In the genomic region with DNA sequence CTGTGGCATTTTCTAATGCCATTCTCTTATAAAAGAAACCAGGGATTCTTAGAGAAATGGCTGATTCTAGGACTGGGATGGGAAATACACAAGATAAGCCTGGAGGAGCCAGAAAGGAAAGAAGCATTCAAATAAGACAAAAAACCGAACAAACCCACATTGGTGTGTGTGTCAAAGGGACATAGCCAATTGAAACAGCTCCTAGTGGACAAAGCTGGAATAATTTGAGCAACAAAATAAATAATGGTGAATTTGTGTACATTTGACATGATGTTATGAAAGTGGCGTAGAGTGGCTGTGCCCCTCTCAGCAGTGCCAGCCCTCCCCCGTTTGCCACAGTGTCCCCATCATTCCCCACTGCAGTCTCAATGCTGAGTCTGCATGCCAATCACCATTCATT, we compare ENCODE assay signal across 1 cellular context.
TF ChIP-seq lines count a peak whose summit lies in the region.

No MANE protein-coding gene starts in this region.

TF ChIP-seq in GM23338, 12 proteins besides CTCF, POLR2A, EP300 and RAD21 (continued from another document):
- TF ChIP-seq, protein P1, sequence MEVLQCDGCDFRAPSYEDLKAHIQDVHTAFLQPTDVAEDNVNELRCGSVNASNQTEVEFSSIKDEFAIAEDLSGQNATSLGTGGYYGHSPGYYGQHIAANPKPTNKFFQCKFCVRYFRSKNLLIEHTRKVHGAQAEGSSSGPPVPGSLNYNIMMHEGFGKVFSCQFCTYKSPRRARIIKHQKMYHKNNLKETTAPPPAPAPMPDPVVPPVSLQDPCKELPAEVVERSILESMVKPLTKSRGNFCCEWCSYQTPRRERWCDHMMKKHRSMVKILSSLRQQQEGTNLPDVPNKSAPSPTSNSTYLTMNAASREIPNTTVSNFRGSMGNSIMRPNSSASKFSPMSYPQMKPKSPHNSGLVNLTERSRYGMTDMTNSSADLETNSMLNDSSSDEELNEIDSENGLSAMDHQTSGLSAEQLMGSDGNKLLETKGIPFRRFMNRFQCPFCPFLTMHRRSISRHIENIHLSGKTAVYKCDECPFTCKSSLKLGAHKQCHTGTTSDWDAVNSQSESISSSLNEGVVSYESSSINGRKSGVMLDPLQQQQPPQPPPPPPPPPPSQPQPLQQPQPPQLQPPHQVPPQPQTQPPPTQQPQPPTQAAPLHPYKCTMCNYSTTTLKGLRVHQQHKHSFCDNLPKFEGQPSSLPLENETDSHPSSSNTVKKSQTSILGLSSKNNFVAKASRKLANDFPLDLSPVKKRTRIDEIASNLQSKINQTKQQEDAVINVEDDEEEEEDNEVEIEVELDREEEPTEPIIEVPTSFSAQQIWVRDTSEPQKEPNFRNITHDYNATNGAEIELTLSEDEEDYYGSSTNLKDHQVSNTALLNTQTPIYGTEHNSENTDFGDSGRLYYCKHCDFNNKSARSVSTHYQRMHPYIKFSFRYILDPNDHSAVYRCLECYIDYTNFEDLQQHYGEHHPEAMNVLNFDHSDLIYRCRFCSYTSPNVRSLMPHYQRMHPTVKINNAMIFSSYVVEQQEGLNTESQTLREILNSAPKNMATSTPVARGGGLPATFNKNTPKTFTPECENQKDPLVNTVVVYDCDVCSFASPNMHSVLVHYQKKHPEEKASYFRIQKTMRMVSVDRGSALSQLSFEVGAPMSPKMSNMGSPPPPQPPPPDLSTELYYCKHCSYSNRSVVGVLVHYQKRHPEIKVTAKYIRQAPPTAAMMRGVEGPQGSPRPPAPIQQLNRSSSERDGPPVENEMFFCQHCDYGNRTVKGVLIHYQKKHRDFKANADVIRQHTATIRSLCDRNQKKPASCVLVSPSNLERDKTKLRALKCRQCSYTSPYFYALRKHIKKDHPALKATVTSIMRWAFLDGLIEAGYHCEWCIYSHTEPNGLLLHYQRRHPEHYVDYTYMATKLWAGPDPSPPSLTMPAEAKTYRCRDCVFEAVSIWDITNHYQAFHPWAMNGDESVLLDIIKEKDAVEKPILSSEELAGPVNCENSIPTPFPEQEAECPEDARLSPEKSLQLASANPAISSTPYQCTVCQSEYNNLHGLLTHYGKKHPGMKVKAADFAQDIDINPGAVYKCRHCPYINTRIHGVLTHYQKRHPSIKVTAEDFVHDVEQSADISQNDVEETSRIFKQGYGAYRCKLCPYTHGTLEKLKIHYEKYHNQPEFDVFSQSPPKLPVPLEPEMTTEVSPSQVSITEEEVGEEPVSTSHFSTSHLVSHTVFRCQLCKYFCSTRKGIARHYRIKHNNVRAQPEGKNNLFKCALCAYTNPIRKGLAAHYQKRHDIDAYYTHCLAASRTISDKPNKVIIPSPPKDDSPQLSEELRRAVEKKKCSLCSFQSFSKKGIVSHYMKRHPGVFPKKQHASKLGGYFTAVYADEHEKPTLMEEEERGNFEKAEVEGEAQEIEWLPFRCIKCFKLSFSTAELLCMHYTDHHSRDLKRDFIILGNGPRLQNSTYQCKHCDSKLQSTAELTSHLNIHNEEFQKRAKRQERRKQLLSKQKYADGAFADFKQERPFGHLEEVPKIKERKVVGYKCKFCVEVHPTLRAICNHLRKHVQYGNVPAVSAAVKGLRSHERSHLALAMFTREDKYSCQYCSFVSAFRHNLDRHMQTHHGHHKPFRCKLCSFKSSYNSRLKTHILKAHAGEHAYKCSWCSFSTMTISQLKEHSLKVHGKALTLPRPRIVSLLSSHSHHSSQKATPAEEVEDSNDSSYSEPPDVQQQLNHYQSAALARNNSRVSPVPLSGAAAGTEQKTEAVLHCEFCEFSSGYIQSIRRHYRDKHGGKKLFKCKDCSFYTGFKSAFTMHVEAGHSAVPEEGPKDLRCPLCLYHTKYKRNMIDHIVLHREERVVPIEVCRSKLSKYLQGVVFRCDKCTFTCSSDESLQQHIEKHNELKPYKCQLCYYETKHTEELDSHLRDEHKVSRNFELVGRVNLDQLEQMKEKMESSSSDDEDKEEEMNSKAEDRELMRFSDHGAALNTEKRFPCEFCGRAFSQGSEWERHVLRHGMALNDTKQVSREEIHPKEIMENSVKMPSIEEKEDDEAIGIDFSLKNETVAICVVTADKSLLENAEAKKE (CRISPR knock-in tag; IDR thresholded peaks at IDR 0.05), result no peak
- TF ChIP-seq, protein P2, sequence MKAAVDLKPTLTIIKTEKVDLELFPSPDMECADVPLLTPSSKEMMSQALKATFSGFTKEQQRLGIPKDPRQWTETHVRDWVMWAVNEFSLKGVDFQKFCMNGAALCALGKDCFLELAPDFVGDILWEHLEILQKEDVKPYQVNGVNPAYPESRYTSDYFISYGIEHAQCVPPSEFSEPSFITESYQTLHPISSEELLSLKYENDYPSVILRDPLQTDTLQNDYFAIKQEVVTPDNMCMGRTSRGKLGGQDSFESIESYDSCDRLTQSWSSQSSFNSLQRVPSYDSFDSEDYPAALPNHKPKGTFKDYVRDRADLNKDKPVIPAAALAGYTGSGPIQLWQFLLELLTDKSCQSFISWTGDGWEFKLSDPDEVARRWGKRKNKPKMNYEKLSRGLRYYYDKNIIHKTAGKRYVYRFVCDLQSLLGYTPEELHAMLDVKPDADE (IDR thresholded peaks at IDR 0.05), result no peak
- TF ChIP-seq STAT1 (IDR thresholded peaks at IDR 0.05; ENCODE audit: unreplicated experiment) (no peak), NANOG (IDR thresholded peaks at IDR 0.05; ENCODE audit: borderline replicate concordance) (no peak), EZH2phosphoT487 (IDR thresholded peaks at IDR 0.05; ENCODE audit: unreplicated experiment) (no peak), ZNF114 (CRISPR knock-in tag; IDR thresholded peaks at IDR 0.05) (no peak), JUNB (IDR thresholded peaks at IDR 0.05; ENCODE audit: unreplicated experiment) (no peak), CREB1 (CRISPR knock-in tag; IDR thresholded peaks at IDR 0.05; ENCODE audit: low read depth) (no peak), ZNF331 (CRISPR knock-in tag; IDR thresholded peaks at IDR 0.05; ENCODE audit: low read depth) (no peak)
- TF ChIP-seq, protein P3, sequence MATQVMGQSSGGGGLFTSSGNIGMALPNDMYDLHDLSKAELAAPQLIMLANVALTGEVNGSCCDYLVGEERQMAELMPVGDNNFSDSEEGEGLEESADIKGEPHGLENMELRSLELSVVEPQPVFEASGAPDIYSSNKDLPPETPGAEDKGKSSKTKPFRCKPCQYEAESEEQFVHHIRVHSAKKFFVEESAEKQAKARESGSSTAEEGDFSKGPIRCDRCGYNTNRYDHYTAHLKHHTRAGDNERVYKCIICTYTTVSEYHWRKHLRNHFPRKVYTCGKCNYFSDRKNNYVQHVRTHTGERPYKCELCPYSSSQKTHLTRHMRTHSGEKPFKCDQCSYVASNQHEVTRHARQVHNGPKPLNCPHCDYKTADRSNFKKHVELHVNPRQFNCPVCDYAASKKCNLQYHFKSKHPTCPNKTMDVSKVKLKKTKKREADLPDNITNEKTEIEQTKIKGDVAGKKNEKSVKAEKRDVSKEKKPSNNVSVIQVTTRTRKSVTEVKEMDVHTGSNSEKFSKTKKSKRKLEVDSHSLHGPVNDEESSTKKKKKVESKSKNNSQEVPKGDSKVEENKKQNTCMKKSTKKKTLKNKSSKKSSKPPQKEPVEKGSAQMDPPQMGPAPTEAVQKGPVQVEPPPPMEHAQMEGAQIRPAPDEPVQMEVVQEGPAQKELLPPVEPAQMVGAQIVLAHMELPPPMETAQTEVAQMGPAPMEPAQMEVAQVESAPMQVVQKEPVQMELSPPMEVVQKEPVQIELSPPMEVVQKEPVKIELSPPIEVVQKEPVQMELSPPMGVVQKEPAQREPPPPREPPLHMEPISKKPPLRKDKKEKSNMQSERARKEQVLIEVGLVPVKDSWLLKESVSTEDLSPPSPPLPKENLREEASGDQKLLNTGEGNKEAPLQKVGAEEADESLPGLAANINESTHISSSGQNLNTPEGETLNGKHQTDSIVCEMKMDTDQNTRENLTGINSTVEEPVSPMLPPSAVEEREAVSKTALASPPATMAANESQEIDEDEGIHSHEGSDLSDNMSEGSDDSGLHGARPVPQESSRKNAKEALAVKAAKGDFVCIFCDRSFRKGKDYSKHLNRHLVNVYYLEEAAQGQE (IDR thresholded peaks at IDR 0.05; ENCODE audit: unreplicated experiment), result no peak
TF ChIP-seq in GM23338: peak in this region for 0.
